11 cellular contexts compared by ENCODE assay signal in genomic region chr4:123699823-123700822, GRCh38.
DNase-seq lines count a peak whose midpoint lies in the region; ATAC-seq and TF ChIP-seq lines count a peak whose summit lies in the region.
"Had no signal": no experiment of that assay in that cellular context is flagged by ENCODE, and none has a peak within 500 bp of the region (broad histone marks: within the 10 kb centered on the region; RNA-seq: fewer than 3 reads in every experiment).

No MANE protein-coding gene starts in this region.

- no peaks in the 10 kb centered on the region for H3K9me2 ChIP-seq in MM.1S (replicated peaks; ENCODE audit: insufficient read depth, low read length)

- no peak overlapping the region for H3K9ac ChIP-seq in MM.1S (ENCODE audit: low read length)

- CTCF ChIA-PET in activated CD8-positive, alpha-beta memory T cell treated with anti-CD3 and anti-CD28 coated beads, Interleukin-2, amount 10 ng/mL, durations not matched to agents 7 days and 5 days (lab: Charles Lee), result no interaction called here

- no peak overlapping the region for H2AFZ ChIP-seq in MM.1S (ENCODE audit: low read length)

- peak overlapping the region; percentile 98 for H3K27ac Mint-ChIP-seq in nephron progenitor cell
- H3K27ac Mint-ChIP-seq in activated CD8-positive, alpha-beta memory T cell treated with anti-CD3 and anti-CD28 coated beads, Interleukin-2, amount 10 ng/mL, durations not matched to agents 7 days and 5 days, result no peak overlapping the region

- DNase-seq in A172 (ENCODE audit: low spot score), result peak; percentile 62
- DNase-seq in SJSA1 (ENCODE audit: low read depth in 1 of 2, low spot score in 2 of 2), result peak; percentile 59 to 90
- peak; percentile 93 for DNase-seq in fibroblast of peridontal ligament (ENCODE audit: extremely low read depth)
- no peak for DNase-seq in nephron progenitor cell
- DNase-seq in activated CD4-positive, CD25-positive, alpha-beta regulatory T cell treated with anti-CD3 and anti-CD28 coated beads, Interleukin-2, amount 50 U/mL, for 72 hours, result no peak
- no peak for DNase-seq in MM.1S
- DNase-seq in activated CD8-positive, alpha-beta memory T cell treated with anti-CD3 and anti-CD28 coated beads, Interleukin-2, amount 10 ng/mL, durations not matched to agents 7 days and 5 days, result no peak
- DNase-seq: BE2C, posterior cingulate gyrus had no signal

- no peak overlapping the region for H3K4me2 ChIP-seq in MM.1S (ENCODE audit: low read depth, low read length)

- peaks cover 15% of the 10 kb centered on the region for H3K4me1 Mint-ChIP-seq in nephron progenitor cell
- H3K4me1 Mint-ChIP-seq in activated CD8-positive, alpha-beta memory T cell treated with anti-CD3 and anti-CD28 coated beads, Interleukin-2, amount 10 ng/mL, durations not matched to agents 7 days and 5 days, result no peaks in the 10 kb centered on the region

- H3K4me3 ChIP-seq in SJSA1 (no peak overlapping the region), MM.1S (ENCODE audit: low read length) (no peak overlapping the region)

- TF ChIP-seq CTCF in nephron progenitor cell (IDR thresholded peaks at IDR 0.05), result no peak
- no peak for TF ChIP-seq CTCF in MM.1S (IDR thresholded peaks at IDR 0.05; ENCODE audit: low read length)

- H3K4me1 ChIP-seq in SJSA1 (replicated peaks), result peaks cover 27% of the 10 kb centered on the region
- no peaks in the 10 kb centered on the region for H3K4me1 ChIP-seq in MM.1S (ENCODE audit: low read length)
- H3K4me1 ChIP-seq: BE2C had no signal

- H3K4me3 Mint-ChIP-seq in nephron progenitor cell, result peak overlapping the region; percentile 31
- no peak overlapping the region for H3K4me3 Mint-ChIP-seq in activated CD8-positive, alpha-beta memory T cell treated with anti-CD3 and anti-CD28 coated beads, Interleukin-2, amount 10 ng/mL, durations not matched to agents 7 days and 5 days

- H4K20me1 ChIP-seq in MM.1S (ENCODE audit: insufficient read depth, low read length), result no peaks in the 10 kb centered on the region

- H3K27ac ChIP-seq in SJSA1 (peak overlapping the region; percentile 99), MM.1S (ENCODE audit: low read length) (no peak overlapping the region)
- H3K27ac ChIP-seq: HL-60 had no signal

- no peaks in the 10 kb centered on the region for H3F3A ChIP-seq in MM.1S (ENCODE audit: insufficient read depth, low read length)

- H3K27me3 Mint-ChIP-seq in nephron progenitor cell (ENCODE audit: low read depth, poor library complexity), result peaks cover 4% of the 10 kb centered on the region
- H3K27me3 Mint-ChIP-seq in activated CD8-positive, alpha-beta memory T cell treated with anti-CD3 and anti-CD28 coated beads, Interleukin-2, amount 10 ng/mL, durations not matched to agents 7 days and 5 days, result peaks cover 8% of the 10 kb centered on the region

- no peaks in the 10 kb centered on the region for H3K27me3 ChIP-seq in SJSA1 (replicated peaks)
- no peaks in the 10 kb centered on the region for H3K27me3 ChIP-seq in MM.1S (replicated peaks; ENCODE audit: insufficient read depth, low read length)
- H3K27me3 ChIP-seq: BE2C had no signal

- peaks cover 23% of the 10 kb centered on the region for H3K9me3 Mint-ChIP-seq in nephron progenitor cell
- H3K9me3 Mint-ChIP-seq in activated CD8-positive, alpha-beta memory T cell treated with anti-CD3 and anti-CD28 coated beads, Interleukin-2, amount 10 ng/mL, durations not matched to agents 7 days and 5 days (ENCODE audit: low read depth), result no peaks in the 10 kb centered on the region

- no peak for ATAC-seq in GM18520 (IDR thresholded peaks at IDR 0.05; ENCODE audit: unreplicated experiment)
- ATAC-seq in activated CD8-positive, alpha-beta memory T cell treated with anti-CD3 and anti-CD28 coated beads, Interleukin-2, amount 10 ng/mL, durations not matched to agents 7 days and 5 days, result no peak

- H3K9me3 ChIP-seq in SJSA1 (replicated peaks) (no peaks in the 10 kb centered on the region; the same call in 1 of the 2 replicates), MM.1S (replicated peaks; ENCODE audit: insufficient read depth, low read length) (no peaks in the 10 kb centered on the region)
- H3K9me3 ChIP-seq: BE2C had no signal

- H3K36me3 ChIP-seq in SJSA1 (no peaks in the 10 kb centered on the region), MM.1S (replicated peaks; ENCODE audit: insufficient read depth, low read length) (no peaks in the 10 kb centered on the region)
- H3K36me3 ChIP-seq: BE2C had no signal

- H3K36me3 Mint-ChIP-seq in nephron progenitor cell (ENCODE audit: low read depth), result peaks cover 10% of the 10 kb centered on the region
- H3K36me3 Mint-ChIP-seq in activated CD8-positive, alpha-beta memory T cell treated with anti-CD3 and anti-CD28 coated beads, Interleukin-2, amount 10 ng/mL, durations not matched to agents 7 days and 5 days, result peaks cover 1% of the 10 kb centered on the region

- H3K79me2 ChIP-seq in MM.1S (ENCODE audit: low read length), result no peaks in the 10 kb centered on the region

Comparison
In these comparisons a context has a peak if more than half of its experiments do, and no peak if none do; other contexts are left out.
1. DNase-seq: peak in A172 (single experiment), SJSA1 (2 of 2) and fibroblast of peridontal ligament (single experiment); none in nephron progenitor cell (single experiment), activated CD4-positive, CD25-positive, alpha-beta regulatory T cell treated with anti-CD3 and anti-CD28 coated beads, Interleukin-2, amount 50 U/mL, for 72 hours (single experiment), MM.1S (single experiment) and activated CD8-positive, alpha-beta memory T cell treated with anti-CD3 and anti-CD28 coated beads, Interleukin-2, amount 10 ng/mL, durations not matched to agents 7 days and 5 days (single experiment).